In genomic region chr1:65393345-65393744, GRCh38 we compare ENCODE assay signal across 8 cellular contexts. TPM values are rescaled to one million over a fixed set of nuclear protein-coding genes. Genes with fewer than 3 reads are reported as not detected.
DNase-seq lines count a peak whose midpoint lies in the region; ATAC-seq lines count a peak whose summit lies in the region.

No MANE protein-coding gene starts in this region.

- peak; percentile 50 for DNase-seq in A172 (ENCODE audit: low spot score)
- DNase-seq in activated naive CD8-positive, alpha-beta T cell treated with anti-CD3 and anti-CD28 coated beads, Interleukin-2, amount 10 ng/mL, durations not matched to agents 7 days and 5 days = no peak
- DNase-seq in anterior cingulate cortex (lab: John Stamatoyannopoulos, UW) = no peak
- DNase-seq in GM19238 (ENCODE audit: insufficient read length, low spot score) = no peak
- no peak for DNase-seq in NCI-H2029 treated with DMSO at 0.1 percent for 48 hours (lab: John Stamatoyannopoulos, UW)
- no peak for DNase-seq in epidermal melanocyte (ENCODE audit: insufficient read length, low spot score)

- H3K4me1 Mint-ChIP-seq in activated naive CD8-positive, alpha-beta T cell treated with anti-CD3 and anti-CD28 coated beads, Interleukin-2, amount 10 ng/mL, durations not matched to agents 7 days and 5 days = peaks cover 47% of the 10 kb centered on the region

- ATAC-seq in GM19328 (IDR thresholded peaks at IDR 0.05; ENCODE audit: unreplicated experiment) (peak; percentile 89), HG03196 (IDR thresholded peaks at IDR 0.05; ENCODE audit: unreplicated experiment) (peak; percentile 93)
- ATAC-seq in activated naive CD8-positive, alpha-beta T cell treated with anti-CD3 and anti-CD28 coated beads, Interleukin-2, amount 10 ng/mL, durations not matched to agents 7 days and 5 days (ENCODE audit: low read depth) = peak; percentile 96

- H3K27me3 Mint-ChIP-seq in activated naive CD8-positive, alpha-beta T cell treated with anti-CD3 and anti-CD28 coated beads, Interleukin-2, amount 10 ng/mL, durations not matched to agents 7 days and 5 days = no peaks in the 10 kb centered on the region

- no peaks in the 10 kb centered on the region for H3K9me3 Mint-ChIP-seq in activated naive CD8-positive, alpha-beta T cell treated with anti-CD3 and anti-CD28 coated beads, Interleukin-2, amount 10 ng/mL, durations not matched to agents 7 days and 5 days

- POLR2A ChIA-PET in activated naive CD8-positive, alpha-beta T cell treated with anti-CD3 and anti-CD28 coated beads, Interleukin-2, amount 10 ng/mL, durations not matched to agents 7 days and 5 days (lab: Charles Lee) = interaction anchor here (1.8 kb wide), 1 partner anchor 27 kb away, joined by 8 read pairs; the partner anchor contains the start of genes LEPR and LEPROT

- H3K4me3 Mint-ChIP-seq in activated naive CD8-positive, alpha-beta T cell treated with anti-CD3 and anti-CD28 coated beads, Interleukin-2, amount 10 ng/mL, durations not matched to agents 7 days and 5 days = peak overlapping the region; percentile 38

- peak overlapping the region; percentile 68 for H3K27ac Mint-ChIP-seq in activated naive CD8-positive, alpha-beta T cell treated with anti-CD3 and anti-CD28 coated beads, Interleukin-2, amount 10 ng/mL, durations not matched to agents 7 days and 5 days

- peaks cover 5% of the 10 kb centered on the region for H3K36me3 Mint-ChIP-seq in activated naive CD8-positive, alpha-beta T cell treated with anti-CD3 and anti-CD28 coated beads, Interleukin-2, amount 10 ng/mL, durations not matched to agents 7 days and 5 days

RNA-seq across cellular contexts. Expression of gene LEPR, which starts 27.1 kb away (rescaled TPM):
- total RNA-seq in A172 (2014; rRNA removed; shearing (Covaris generic)) = 3.0 and 3.1 TPM in 2 replicates
- 1 to 10 TPM; 1.9 to 2.8 TPM for total RNA-seq in activated naive CD8-positive, alpha-beta T cell treated with anti-CD3 and anti-CD28 coated beads, Interleukin-2, amount 10 ng/mL, durations not matched to agents 7 days and 5 days

RNA-seq across cellular contexts. Expression of gene LEPROT, which starts 27.1 kb away (rescaled TPM):
- total RNA-seq in A172 (2014; rRNA removed; shearing (Covaris generic)) = 62.6 and 64.1 TPM in 2 replicates
- total RNA-seq in activated naive CD8-positive, alpha-beta T cell treated with anti-CD3 and anti-CD28 coated beads, Interleukin-2, amount 10 ng/mL, durations not matched to agents 7 days and 5 days = 10 to 100 TPM; 25.9 to 27.5 TPM
